In genomic region chr9:109906766-109907382, GRCh38 we compare ENCODE assay signal across 1 cellular context.
TF ChIP-seq lines count a peak whose summit lies in the region.

No MANE protein-coding gene starts in this region.

TF ChIP-seq in GM12878, 131 proteins besides CTCF, POLR2A, EP300 and RAD21 (continued from another document):
- TF ChIP-seq MAX (IDR thresholded peaks at IDR 0.05; ENCODE audit: low read depth, low read length) (0 out of 2 replicates have a peak, but pooled peaks have one; percentile 27), SMC3 (IDR thresholded peaks at IDR 0.05; ENCODE audit: borderline replicate concordance, low read length) (peak; percentile 55; the same call in 1 of the 2 replicates), HDAC2 (IDR thresholded peaks at IDR 0.05) (no peak), MYC (IDR thresholded peaks at IDR 0.05; ENCODE audit: insufficient read depth, insufficient read length, insufficient replicate concordance, low read length, severe bottlenecking) (no peak), CBX3 (IDR thresholded peaks at IDR 0.05; ENCODE audit: borderline replicate concordance, low read depth) (no peak)
